In the genomic region with DNA sequence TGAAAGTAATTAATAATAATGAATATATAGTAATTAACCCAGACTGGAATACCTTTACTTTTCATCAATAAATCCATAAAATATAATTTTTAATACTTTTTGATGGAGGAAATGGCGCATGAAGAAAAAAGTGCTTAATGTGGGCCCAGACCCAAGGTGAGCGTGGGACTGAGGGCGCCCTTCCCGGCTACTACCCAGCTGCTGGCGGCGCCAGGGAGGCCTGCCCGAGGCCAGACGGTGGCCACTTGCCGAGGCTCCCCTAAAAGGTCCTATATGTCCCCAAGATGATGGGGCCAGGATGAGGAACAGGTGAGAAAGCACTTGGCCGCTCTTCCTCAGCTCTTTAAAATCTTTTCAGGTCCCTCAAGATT, we compare ENCODE assay signal across 8 cellular contexts. TPM values are rescaled to one million over a fixed set of nuclear protein-coding genes. Genes with fewer than 3 reads are reported as not detected.
DNase-seq lines count a peak whose midpoint lies in the region; ATAC-seq, FAIRE-seq and TF ChIP-seq lines count a peak whose summit lies in the region.

No MANE protein-coding gene starts in this region.

- POLR2A ChIA-PET in activated CD8-positive, alpha-beta T cell treated with anti-CD3 and anti-CD28 coated beads, Interleukin-2, amount 10 ng/mL, durations not matched to agents 7 days and 5 days (lab: Charles Lee) = interaction anchor here (0.8 to 8.2 kb wide), 6 partner anchors 16 to 455 kb away, joined by 3 to 69 read pairs (median 13); partner anchors contain the start of genes CCNL1 and TIPARP

- CTCF ChIA-PET in activated CD8-positive, alpha-beta T cell treated with anti-CD3 and anti-CD28 coated beads, Interleukin-2, amount 10 ng/mL, durations not matched to agents 7 days and 5 days (lab: Charles Lee) = interaction anchor here (0.6 to 15.2 kb wide), 22 partner anchors 9 to 978 kb away, joined by 3 to 301 read pairs (median 4); partner anchors contain the start of genes SSR3 and TIPARP

- intact Hi-C loops in activated CD4-positive, alpha-beta T cell treated with anti-CD3 and anti-CD28 coated beads, Interleukin-2, amount 10 ng/mL, durations not matched to agents 24 days and 14 days (cut with micrococcal nuclease) = loop anchor here (1.0 kb wide), 2 partner anchors 42 to 314 kb away; no protein-coding TSS in a partner anchor

- ATAC-seq in activated CD8-positive, alpha-beta T cell treated with anti-CD3 and anti-CD28 coated beads, Interleukin-2, amount 10 ng/mL, durations not matched to agents 7 days and 5 days = no peak

- no peak for TF ChIP-seq POLR2A in suprapubic skin (IDR thresholded peaks at IDR 0.05)

- H3K27ac ChIP-seq in keratinocyte (ENCODE audit: control insufficient read depth, insufficient read depth, low read length) (peak overlapping the region; percentile 100), suprapubic skin (peak overlapping the region; percentile 84)

- no peak for TF ChIP-seq EP300 in suprapubic skin (IDR thresholded peaks at IDR 0.05)

- peak overlapping the region; percentile 94 for H3K27ac Mint-ChIP-seq in activated CD4-positive, alpha-beta T cell treated with anti-CD3 and anti-CD28 coated beads, Interleukin-2, amount 10 ng/mL, durations not matched to agents 24 days and 14 days
- H3K27ac Mint-ChIP-seq in activated CD8-positive, alpha-beta T cell treated with anti-CD3 and anti-CD28 coated beads, Interleukin-2, amount 10 ng/mL, durations not matched to agents 7 days and 5 days = peak overlapping the region; percentile 92

- no peak overlapping the region for H2AFZ ChIP-seq in keratinocyte (ENCODE audit: control insufficient read depth, low read length)

- FAIRE-seq in keratinocyte (lab: Jason Lieb, UNC) (no peak), frontal cortex (lab: Jason Lieb, UNC) (no peak)

- peaks cover 84% of the 10 kb centered on the region for H3K4me1 Mint-ChIP-seq in activated CD4-positive, alpha-beta T cell treated with anti-CD3 and anti-CD28 coated beads, Interleukin-2, amount 10 ng/mL, durations not matched to agents 24 days and 14 days
- peaks cover 91% of the 10 kb centered on the region for H3K4me1 Mint-ChIP-seq in activated CD8-positive, alpha-beta T cell treated with anti-CD3 and anti-CD28 coated beads, Interleukin-2, amount 10 ng/mL, durations not matched to agents 7 days and 5 days (ENCODE audit: low read depth)

- H3K4me1 ChIP-seq in keratinocyte (ENCODE audit: control insufficient read depth, extremely low read depth, insufficient read depth, low read length) = peaks cover 82% of the 10 kb centered on the region
- peaks cover 37% of the 10 kb centered on the region for H3K4me1 ChIP-seq in suprapubic skin

- no peaks in the 10 kb centered on the region for H3K9me3 ChIP-seq in keratinocyte (ENCODE audit: control insufficient read depth, low read depth, low read length)
- no peaks in the 10 kb centered on the region for H3K9me3 ChIP-seq in suprapubic skin

- dilution Hi-C loops in keratinocyte (cut with MboI; ENCODE audit: extremely low pct_ligation_motif_present, low sequenced_read_pairs) = no loop called here

- H3K9me1 ChIP-seq in keratinocyte (ENCODE audit: control insufficient read depth, extremely low read depth, insufficient read depth, low read length) = no peaks in the 10 kb centered on the region

- no peaks in the 10 kb centered on the region for H3K9me3 Mint-ChIP-seq in activated CD4-positive, alpha-beta T cell treated with anti-CD3 and anti-CD28 coated beads, Interleukin-2, amount 10 ng/mL, durations not matched to agents 24 days and 14 days
- H3K9me3 Mint-ChIP-seq in activated CD8-positive, alpha-beta T cell treated with anti-CD3 and anti-CD28 coated beads, Interleukin-2, amount 10 ng/mL, durations not matched to agents 7 days and 5 days (ENCODE audit: insufficient read depth) = no peaks in the 10 kb centered on the region

- H3K4me3 Mint-ChIP-seq in activated CD4-positive, alpha-beta T cell treated with anti-CD3 and anti-CD28 coated beads, Interleukin-2, amount 10 ng/mL, durations not matched to agents 24 days and 14 days = peak overlapping the region; percentile 51
- H3K4me3 Mint-ChIP-seq in activated CD8-positive, alpha-beta T cell treated with anti-CD3 and anti-CD28 coated beads, Interleukin-2, amount 10 ng/mL, durations not matched to agents 7 days and 5 days = peak overlapping the region; percentile 50

- H3K36me3 Mint-ChIP-seq in activated CD4-positive, alpha-beta T cell treated with anti-CD3 and anti-CD28 coated beads, Interleukin-2, amount 10 ng/mL, durations not matched to agents 24 days and 14 days (ENCODE audit: low read depth) = no peaks in the 10 kb centered on the region
- peaks cover 11% of the 10 kb centered on the region for H3K36me3 Mint-ChIP-seq in activated CD8-positive, alpha-beta T cell treated with anti-CD3 and anti-CD28 coated beads, Interleukin-2, amount 10 ng/mL, durations not matched to agents 7 days and 5 days (ENCODE audit: low read depth)

- H3K27me3 ChIP-seq in keratinocyte (ENCODE audit: control insufficient read depth, extremely low read depth, insufficient read depth, low read length) (no peaks in the 10 kb centered on the region), suprapubic skin (no peaks in the 10 kb centered on the region)

- DNase-seq in activated CD4-positive, alpha-beta T cell treated with anti-CD3 and anti-CD28 coated beads, Interleukin-2, amount 10 ng/mL, durations not matched to agents 24 days and 14 days = no peak
- no peak for DNase-seq in activated CD4-positive, alpha-beta T cell treated with anti-CD3 and anti-CD28 coated beads, Interleukin-2, amount 50 U/mL, for 1 hour
- DNase-seq in activated CD8-positive, alpha-beta T cell treated with anti-CD3 and anti-CD28 coated beads, Interleukin-2, amount 10 ng/mL, durations not matched to agents 7 days and 5 days = no peak
- DNase-seq in keratinocyte (ENCODE audit: low read depth, low spot score) (no peak), suprapubic skin (ENCODE audit: low spot score in 2 of 2) (no peak), middle frontal gyrus (ENCODE audit: extremely low spot score, low spot score) (no peak), frontal cortex (ENCODE audit: low spot score in 2 of 2) (no peak), putamen (ENCODE audit: low spot score) (no peak)

- TF ChIP-seq CTCF in keratinocyte (optimal IDR thresholded peaks at IDR 0.05 in 1 of 3, IDR thresholded peaks at IDR 0.05 in 1 of 3, conservative IDR thresholded peaks at IDR 0.05 in 1 of 3; ENCODE audit: extremely low read depth in 1 of 3, insufficient read depth in 2 of 3, low read length in 3 of 3) (no peak), suprapubic skin (IDR thresholded peaks at IDR 0.05) (no peak)

- H3K4me2 ChIP-seq in keratinocyte (ENCODE audit: control insufficient read depth, extremely low read depth, insufficient read depth, low read depth, low read length) = peak overlapping the region; percentile 7

- no peaks in the 10 kb centered on the region for H4K20me1 ChIP-seq in keratinocyte (ENCODE audit: control insufficient read depth, extremely low read depth, insufficient read depth, low read length)

- no peaks in the 10 kb centered on the region for H3K27me3 Mint-ChIP-seq in activated CD4-positive, alpha-beta T cell treated with anti-CD3 and anti-CD28 coated beads, Interleukin-2, amount 10 ng/mL, durations not matched to agents 24 days and 14 days
- H3K27me3 Mint-ChIP-seq in activated CD8-positive, alpha-beta T cell treated with anti-CD3 and anti-CD28 coated beads, Interleukin-2, amount 10 ng/mL, durations not matched to agents 7 days and 5 days (ENCODE audit: low read depth) = no peaks in the 10 kb centered on the region

- H3K9ac ChIP-seq in keratinocyte (ENCODE audit: control insufficient read depth, extremely low read depth, insufficient read depth, low read length) = peak overlapping the region; percentile 88

- H3K4me3 ChIP-seq in keratinocyte (ENCODE audit: control insufficient read depth in 2 of 3, extremely low read depth in 1 of 3, insufficient read depth in 2 of 3, low read depth in 1 of 3, low read length in 3 of 3) (no peak overlapping the region), suprapubic skin (peak overlapping the region; percentile 32)

- H3K36me3 ChIP-seq in keratinocyte (ENCODE audit: control insufficient read depth in 2 of 2, extremely low read depth in 1 of 2, insufficient read depth in 2 of 2, low read length in 2 of 2) (no peaks in the 10 kb centered on the region), suprapubic skin (no peaks in the 10 kb centered on the region)

- 30% methylated on average over 10 of the region's 10 CpGs for WGBS in suprapubic skin

- no peaks in the 10 kb centered on the region for H3K79me2 ChIP-seq in keratinocyte (ENCODE audit: control insufficient read depth, insufficient read depth, low read length)

RNA-seq across cellular contexts. Expression of gene CCNL1, which starts 29.1 kb away (rescaled TPM):
- 171 and 172 TPM in 2 replicates for total RNA-seq in activated CD4-positive, alpha-beta T cell treated with anti-CD3 and anti-CD28 coated beads, Interleukin-2, amount 10 ng/mL, durations not matched to agents 24 days and 14 days
- 100 to 1,000 TPM; 257 TPM for total RNA-seq in activated CD8-positive, alpha-beta T cell treated with anti-CD3 and anti-CD28 coated beads, Interleukin-2, amount 10 ng/mL, durations not matched to agents 7 days and 5 days
- 59.1 to 136 TPM (median 118 TPM) in 3 replicates for polyA plus RNA-seq in keratinocyte
- polyA plus RNA-seq in keratinocyte (2011; ENCODE audit: low read depth) = 698 TPM
- polyA plus RNA-seq in keratinocyte (2011; cell fraction: cytosol; rRNA removed) = 11.9 and 23.3 TPM in 2 replicates
- 262 and 357 TPM in 2 replicates for polyA plus RNA-seq in keratinocyte (2011; cell fraction: nucleus; rRNA removed)
- polyA plus RNA-seq in keratinocyte (2012; ENCODE audit: low replicate concordance) = 33.1 and 117 TPM in 2 replicates
- polyA minus RNA-seq in keratinocyte = 27.8 to 153 TPM (median 85.5 TPM) in 3 replicates
- 33.8 TPM for polyA minus RNA-seq in keratinocyte (2011; cell fraction: cytosol; rRNA and poly(A)+ RNA removed)
- 279 and 325 TPM in 2 replicates for polyA minus RNA-seq in keratinocyte (2011; cell fraction: nucleus; rRNA and poly(A)+ RNA removed)
- 100 to 1,000 TPM; 203 to 665 (median 246) TPM for total RNA-seq in suprapubic skin
- 64.4 TPM for total RNA-seq in frontal cortex
